ENCODE assay signal across 7 cellular contexts in the genomic region with DNA sequence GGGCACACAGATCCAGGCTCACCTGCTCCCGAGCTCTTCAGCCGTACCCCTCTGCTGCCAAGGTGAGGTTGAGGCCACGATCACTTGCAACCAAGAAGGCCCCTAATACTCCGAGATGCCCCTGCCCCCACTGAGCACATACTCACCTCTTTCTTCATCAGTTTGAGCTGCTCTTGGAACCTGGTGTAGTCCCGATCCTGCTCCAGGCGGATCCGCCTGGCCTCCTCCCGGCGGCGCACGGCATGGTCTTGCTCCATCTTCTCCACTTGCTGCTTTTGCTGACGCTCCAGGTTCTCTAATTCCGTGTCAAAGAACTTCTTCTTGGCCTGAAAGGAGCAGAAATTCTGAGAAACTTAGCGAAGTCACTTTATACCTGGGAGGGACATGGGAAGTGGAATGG.
"Had no signal": no experiment of that assay in that cellular context is flagged by ENCODE, and none has a peak within 500 bp of the region (broad histone marks: within the 10 kb centered on the region; RNA-seq: fewer than 3 reads in every experiment).

No MANE protein-coding gene starts in this region.

- H3K9me3 Mint-ChIP-seq: activated T-helper 17 cell treated with anti-CD3 and anti-CD28 coated beads, Interleukin-2, amount 50 U/mL, for 72 hours had no signal

- H3K4me3 Mint-ChIP-seq: activated T-helper 17 cell treated with anti-CD3 and anti-CD28 coated beads, Interleukin-2, amount 50 U/mL, for 72 hours had no signal

- H3K27ac Mint-ChIP-seq: activated T-helper 17 cell treated with anti-CD3 and anti-CD28 coated beads, Interleukin-2, amount 50 U/mL, for 72 hours had no signal

- DNase-seq: activated CD4-positive, alpha-beta T cell treated with anti-CD3 and anti-CD28 coated beads, Interleukin-2, amount 50 U/mL, for 4 hours; activated CD8-positive, alpha-beta memory T cell treated with anti-CD3 and anti-CD28 coated beads, Interleukin-2, amount 50 U/mL, for 48 hours; cortex of kidney; hippocampal formation; kidney glomerular epithelial cell; SHP77 treated with DMSO at 0.1 percent for 48 hours had no signal

- ATAC-seq: activated T-helper 17 cell treated with anti-CD3 and anti-CD28 coated beads, Interleukin-2, amount 50 U/mL, for 72 hours had no signal

- H3K27me3 Mint-ChIP-seq: activated T-helper 17 cell treated with anti-CD3 and anti-CD28 coated beads, Interleukin-2, amount 50 U/mL, for 72 hours had no signal
